8 cellular contexts compared by ENCODE assay signal in genomic region chr17:79388556-79389295, GRCh38.
DNase-seq lines count a peak whose midpoint lies in the region; ATAC-seq, FAIRE-seq and TF ChIP-seq lines count a peak whose summit lies in the region.

No MANE protein-coding gene starts in this region.

- ATAC-seq in GM23338 (peak; percentile 82), left lung (peak; percentile 79), GM19452 (IDR thresholded peaks at IDR 0.05; ENCODE audit: unreplicated experiment) (no peak)

- H3K79me2 ChIP-seq in GM23338 (replicated peaks; ENCODE audit: insufficient read depth): no peaks in the 10 kb centered on the region

- H3K36me3 ChIP-seq in GM23338 (ENCODE audit: insufficient read depth) (no peaks in the 10 kb centered on the region), bronchial epithelial cell (ENCODE audit: control insufficient read depth, insufficient read depth, low read length) (no peaks in the 10 kb centered on the region), left lung (no peaks in the 10 kb centered on the region)

- peak overlapping the region; percentile 84; the same call in 1 of the 2 replicates for H2AFZ ChIP-seq in GM23338

- H3K4me1 ChIP-seq in GM23338 (ENCODE audit: insufficient read depth) (no peaks in the 10 kb centered on the region), left lung (no peaks in the 10 kb centered on the region)

- H3K9me3 Mint-ChIP-seq in GM23338: no peaks in the 10 kb centered on the region; the same call in 2 of the 3 replicates

- H3K27ac Mint-ChIP-seq in GM23338: no peak overlapping the region

- intact Hi-C loops in left lung (cut with DNase I): no loop called here

- H3K4me2 ChIP-seq in GM23338: no peak overlapping the region

- no peak for FAIRE-seq in bronchial epithelial cell (lab: Jason Lieb, UNC)

- DNase-seq in CMK (ENCODE audit: low read depth): peak; percentile 24
- DNase-seq in GM23338 (ENCODE audit: low spot score): peak; percentile 87
- peak; percentile 11 for DNase-seq in NCI-H526 treated with DMSO at 0.1 percent for 48 hours (lab: John Stamatoyannopoulos, UW)
- peak; percentile 20 for DNase-seq in bronchial epithelial cell (ENCODE audit: low read depth)
- peak in 1 of 2 donors; percentile 44 for DNase-seq in left lung
- no peak for DNase-seq in GF-D8 (lab: John Stamatoyannopoulos, UW)
- DNase-seq in activated T-cell treated with anti-CD3 and anti-CD28 coated beads for 4 hours: no peak

- H3K36me3 Mint-ChIP-seq in GM23338 (ENCODE audit: low read depth): no peaks in the 10 kb centered on the region

- H3K4me3 Mint-ChIP-seq in GM23338: no peak overlapping the region

- peaks cover 31% of the 10 kb centered on the region for H3K27me3 Mint-ChIP-seq in GM23338 (ENCODE audit: insufficient read depth, low read depth, poor library complexity)

- no peaks in the 10 kb centered on the region for H3F3A ChIP-seq in GM23338 (replicated peaks; ENCODE audit: low read depth)

- no peaks in the 10 kb centered on the region for H3K9me3 ChIP-seq in left lung

- H3K27me3 ChIP-seq in GM23338 (ENCODE audit: insufficient read depth) (0 out of 2 replicates have a peak, but pooled peaks cover 11% of the 10 kb centered on the region), bronchial epithelial cell (ENCODE audit: control insufficient read depth, insufficient read depth, low read length) (peaks cover 6% of the 10 kb centered on the region), left lung (peaks cover 29 to 73% of the 10 kb centered on the region in 2 donors)

- no peaks in the 10 kb centered on the region for H3K9me2 ChIP-seq in GM23338 (ENCODE audit: insufficient read depth)

- H3K27ac ChIP-seq in GM23338 (ENCODE audit: low read depth) (no peak overlapping the region), left lung (no peak overlapping the region)

- H4K20me1 ChIP-seq in GM23338 (replicated peaks; ENCODE audit: insufficient read depth): no peaks in the 10 kb centered on the region

- TF ChIP-seq CTCF in GM23338 (conservative IDR thresholded peaks at IDR 0.05; ENCODE audit: low read depth in 2 of 2): peak; percentile 70 to 91
- peak; percentile 83 for TF ChIP-seq CTCF in bronchial epithelial cell (IDR thresholded peaks at IDR 0.05; ENCODE audit: insufficient read depth, low read length, severe bottlenecking)
- TF ChIP-seq CTCF in left lung (IDR thresholded peaks at IDR 0.05): peak; percentile 43 to 56

- peaks cover 17% of the 10 kb centered on the region for H3K4me1 Mint-ChIP-seq in GM23338

- H3K4me3 ChIP-seq in GM23338 (no peak overlapping the region), bronchial epithelial cell (ENCODE audit: low read depth, low read length) (no peak overlapping the region), left lung (no peak overlapping the region)

TF ChIP-seq in GM23338, 12 proteins besides CTCF, POLR2A, EP300 and RAD21:
- TF ChIP-seq CREB1 (CRISPR knock-in tag; IDR thresholded peaks at IDR 0.05; ENCODE audit: low read depth): no peak
- no peak for TF ChIP-seq NANOG (IDR thresholded peaks at IDR 0.05; ENCODE audit: borderline replicate concordance)
- no peak for TF ChIP-seq JUNB (IDR thresholded peaks at IDR 0.05; ENCODE audit: unreplicated experiment)
- TF ChIP-seq EZH2phosphoT487 (IDR thresholded peaks at IDR 0.05; ENCODE audit: unreplicated experiment): no peak
- TF ChIP-seq REST (IDR thresholded peaks at IDR 0.05; ENCODE audit: unreplicated experiment): no peak
- no peak for TF ChIP-seq POLR2AphosphoS5 (IDR thresholded peaks at IDR 0.05; ENCODE audit: low read depth)

Comparison
In these comparisons a context has a peak if more than half of its experiments do, and no peak if none do; other contexts are left out.
1. DNase-seq: peak in CMK (single experiment), GM23338 (single experiment), NCI-H526 treated with DMSO at 0.1 percent for 48 hours (single experiment) and bronchial epithelial cell (single experiment); none in GF-D8 (single experiment) and activated T-cell treated with anti-CD3 and anti-CD28 coated beads for 4 hours (single experiment).
2. Peak in every context shown above with its lines, with median percentiles within 50 percentile points of each other: CTCF ChIP-seq.